Comparison of ENCODE assay signal across 8 cellular contexts in genomic region chr4:112523008-112523440, GRCh38. TPM values are rescaled to one million over a fixed set of nuclear protein-coding genes. Genes with fewer than 3 reads are reported as not detected.
A peak's percentile ranks its signal among the peaks of the same experiment; 100 is the strongest.
DNase-seq lines count a peak whose midpoint lies in the region; ATAC-seq, FAIRE-seq and TF ChIP-seq lines count a peak whose summit lies in the region.

No MANE protein-coding gene starts in this region.

- H3K36me3 Mint-ChIP-seq in MCF 10A (ENCODE audit: insufficient read depth, unreplicated experiment): no peaks in the 10 kb centered on the region
- no peaks in the 10 kb centered on the region for H3K36me3 Mint-ChIP-seq in memory B cell

- DNase-seq in GM18507 (ENCODE audit: extremely low spot score, insufficient read length, low read depth) (no peak), PC-3 (no peak), MCF 10A (ENCODE audit: unreplicated experiment) (no peak), memory B cell (ENCODE audit: low spot score in 2 of 2) (peak in 1 of 2 donors; percentile 37), kidney (no peak), NCI-H2196 (lab: John Stamatoyannopoulos, UW; ENCODE audit: unreplicated experiment) (no peak), NCI-H1417 (lab: John Stamatoyannopoulos, UW) (no peak)

- H3K4me1 ChIP-seq in PC-3 (ENCODE audit: insufficient read depth, low read length) (no peaks in the 10 kb centered on the region), kidney (ENCODE audit: control insufficient read depth in 1 of 2, insufficient read depth in 1 of 2, low read depth in 1 of 2, low read length in 2 of 2) (peaks cover 0 to 5% of the 10 kb centered on the region in 2 donors)

- FAIRE-seq in GM18507 (lab: Jason Lieb, UNC) (peak; percentile 50), kidney (lab: Jason Lieb, UNC) (no peak)

- H3K27ac Mint-ChIP-seq in MCF 10A (ENCODE audit: low read depth, unreplicated experiment) (no peak overlapping the region), memory B cell (peak overlapping the region; percentile 43)

- ATAC-seq in HG02759 (IDR thresholded peaks at IDR 0.05; ENCODE audit: unreplicated experiment): peak; percentile 49
- no peak for ATAC-seq in PC-3
- ATAC-seq in memory B cell (ENCODE audit: low read depth): peak; percentile 46

- H3K27me3 Mint-ChIP-seq in MCF 10A (ENCODE audit: insufficient read depth, unreplicated experiment) (peaks cover 29% of the 10 kb centered on the region), memory B cell (peaks cover 19% of the 10 kb centered on the region)

- H3K4me1 Mint-ChIP-seq in MCF 10A (ENCODE audit: insufficient read depth, unreplicated experiment): peaks cover 2% of the 10 kb centered on the region
- H3K4me1 Mint-ChIP-seq in memory B cell: peaks cover 16% of the 10 kb centered on the region

- H3K36me3 ChIP-seq in PC-3 (ENCODE audit: low read depth, low read length) (no peaks in the 10 kb centered on the region), kidney (ENCODE audit: control insufficient read depth in 1 of 2, insufficient read depth in 2 of 2, low read length in 2 of 2) (no peaks in the 10 kb centered on the region)

- TF ChIP-seq CTCF in PC-3 (conservative IDR thresholded peaks at IDR 0.05; ENCODE audit: low read depth, low read length) (no peak), MCF 10A (IDR thresholded peaks at IDR 0.05; ENCODE audit: unreplicated experiment) (no peak), kidney (IDR thresholded peaks at IDR 0.05; ENCODE audit: borderline replicate concordance, extremely low read depth, insufficient read depth) (no peak)

- H3K4me2 ChIP-seq in PC-3 (ENCODE audit: low read length): peak overlapping the region; percentile 93

- no peak overlapping the region for H3K9ac ChIP-seq in PC-3 (ENCODE audit: low read length)
- no peak overlapping the region for H3K9ac ChIP-seq in kidney (ENCODE audit: low read length in 2 of 2)

- no peaks in the 10 kb centered on the region for H3K9me2 ChIP-seq in PC-3 (replicated peaks; ENCODE audit: low read length)

- no peaks in the 10 kb centered on the region for H3K79me2 ChIP-seq in PC-3 (ENCODE audit: low read length)

- H3K4me3 ChIP-seq in PC-3 (ENCODE audit: low read length) (peak overlapping the region; percentile 79), kidney (ENCODE audit: low read length in 2 of 2) (peak overlapping the region in 1 of 2 donors; percentile 30)

- peak overlapping the region; percentile 69 for H3K4me3 Mint-ChIP-seq in MCF 10A (ENCODE audit: unreplicated experiment)
- H3K4me3 Mint-ChIP-seq in memory B cell: peak overlapping the region; percentile 85

- intact Hi-C loops in PC-3 (cut with micrococcal nuclease) (loop anchor here (2.0 kb wide), 1 partner anchor 174 kb away; no protein-coding TSS in a partner anchor), MCF 10A (cut with micrococcal nuclease) (loop anchor here (1.0 to 10.0 kb wide), 3 partner anchors 82 to 288 kb away; partner anchors contain the start of gene AP1AR), kidney (cut with DNase I) (no loop called here)

- H4K20me1 ChIP-seq in PC-3 (ENCODE audit: low read length): no peaks in the 10 kb centered on the region

- no peaks in the 10 kb centered on the region for H3K9me3 ChIP-seq in PC-3 (ENCODE audit: low read length)
- H3K9me3 ChIP-seq in kidney (ENCODE audit: control insufficient read depth in 1 of 2, low read length in 2 of 2): no peaks in the 10 kb centered on the region

- BruUV-seq in PC-3 (replicated peaks; lab: Mats Ljungman, UMichigan): no TSS peak
- BruUV-seq in MCF 10A (replicated peaks; lab: Mats Ljungman, UMichigan): no TSS peak

- no peaks in the 10 kb centered on the region for H3F3A ChIP-seq in PC-3 (ENCODE audit: low read length, unreplicated experiment)

- H3K27me3 ChIP-seq in PC-3 (ENCODE audit: low read length): peaks cover 25% of the 10 kb centered on the region

- H2AFZ ChIP-seq in PC-3 (ENCODE audit: low read length): peak overlapping the region; percentile 98; the same call in 1 of the 2 replicates

- H3K27ac ChIP-seq in PC-3 (ENCODE audit: low read length) (no peak overlapping the region), kidney (ENCODE audit: low read depth in 2 of 2, low read length in 2 of 2) (no peak overlapping the region)

- H3K9me3 Mint-ChIP-seq in MCF 10A (ENCODE audit: unreplicated experiment) (no peaks in the 10 kb centered on the region), memory B cell (peaks cover 3% of the 10 kb centered on the region)

- CTCF ChIA-PET in PC-3 (lab: Charles Lee): no interaction called here
- CTCF ChIA-PET in MCF 10A (lab: Yijun Ruan, JAX): interaction anchor here (0.7 to 6.3 kb wide), 14 partner anchors 9 to 201 kb away, joined by 3 to 77 read pairs (median 4); no protein-coding TSS in a partner anchor

- POLR2A ChIA-PET in PC-3 (lab: Charles Lee; ENCODE audit: unreplicated experiment) (no interaction called here), MCF 10A (lab: Yijun Ruan, JAX) (no interaction called here)

RNA-seq across cellular contexts. Expression of gene NEUROG2, which starts 7.0 kb away (rescaled TPM):
- total RNA-seq in PC-3 (2014; rRNA removed) (not detected in 2 replicates), MCF 10A (2022) (not detected in 2 replicates), kidney (not detected)
- polyA plus RNA-seq in kidney (ENCODE audit: insufficient read depth, low read depth, low replicate concordance): not detected
